Comparison of ENCODE assay signal across 8 cellular contexts in the genomic region with DNA sequence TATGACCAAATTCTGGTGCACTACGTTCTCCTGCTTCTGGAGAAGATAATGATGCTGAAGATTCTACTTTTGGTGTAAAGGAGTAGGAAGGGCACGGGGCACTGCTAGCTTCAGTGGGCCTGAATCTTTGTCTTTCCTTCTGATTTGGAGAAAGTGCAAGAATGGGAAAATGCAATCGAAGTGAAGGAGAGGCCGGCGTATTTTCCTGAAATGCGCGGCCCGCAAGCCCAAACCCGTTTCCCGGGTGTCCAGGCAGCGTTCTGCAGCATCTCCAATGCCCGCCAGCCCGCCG. TPM values are rescaled to one million over a fixed set of nuclear protein-coding genes. Genes with fewer than 3 reads are reported as not detected.
DNase-seq lines count a peak whose midpoint lies in the region; ATAC-seq and TF ChIP-seq lines count a peak whose summit lies in the region.

No MANE protein-coding gene starts in this region.

- ATAC-seq in activated CD8-positive, alpha-beta T cell treated with anti-CD3 and anti-CD28 coated beads for 36 hours, result no peak
- ATAC-seq in stimulated activated naive B cell treated with anti-CD40 and anti-IgM and Interleukin-4, amounts not matched to agents 10 μg/mL and 1 μg/mL and 100 μg/mL, for 72 hours (replicated peaks), result peak in 1 of 2 donors; percentile 8

- H3K27me3 Mint-ChIP-seq in activated CD8-positive, alpha-beta T cell treated with anti-CD3 and anti-CD28 coated beads for 36 hours, result no peaks in the 10 kb centered on the region
- H3K27me3 Mint-ChIP-seq in stimulated activated naive B cell treated with anti-CD40 and anti-IgM and Interleukin-4, amounts not matched to agents 10 μg/mL and 1 μg/mL and 100 μg/mL, for 72 hours, result no peaks in the 10 kb centered on the region

- H3K36me3 ChIP-seq in iPS-15b (ENCODE audit: control insufficient read depth, insufficient read depth, low read length), result no peaks in the 10 kb centered on the region

- H3K9ac ChIP-seq in iPS-15b (ENCODE audit: low read depth, low read length), result no peak overlapping the region

- H3K4me1 ChIP-seq in iPS-15b (ENCODE audit: control insufficient read depth, insufficient read depth, low read length), result peaks cover 2% of the 10 kb centered on the region

- CTCF ChIA-PET in activated CD8-positive, alpha-beta T cell treated with anti-CD3 and anti-CD28 coated beads for 36 hours (lab: Charles Lee), result no interaction called here

- peak overlapping the region; percentile 100 for H3K4me3 Mint-ChIP-seq in activated CD8-positive, alpha-beta T cell treated with anti-CD3 and anti-CD28 coated beads for 36 hours
- H3K4me3 Mint-ChIP-seq in stimulated activated naive B cell treated with anti-CD40 and anti-IgM and Interleukin-4, amounts not matched to agents 10 μg/mL and 1 μg/mL and 100 μg/mL, for 72 hours, result peak overlapping the region; percentile 84 to 99

- peak; percentile 29 for DNase-seq in DMS53 (lab: John Stamatoyannopoulos, UW)
- DNase-seq in DMS53 treated with DMSO at 0.1 percent for 48 hours (lab: John Stamatoyannopoulos, UW; ENCODE audit: unreplicated experiment), result no peak
- no peak for DNase-seq in activated CD8-positive, alpha-beta T cell treated with anti-CD3 and anti-CD28 coated beads for 36 hours
- DNase-seq in stimulated activated naive B cell treated with anti-CD40 and anti-IgM and Interleukin-4, amounts not matched to agents 10 μg/mL and 1 μg/mL and 100 μg/mL, for 72 hours, result no peak
- no peak for DNase-seq in germinal center (ENCODE audit: low spot score)
- DNase-seq in D341Med (ENCODE audit: low spot score), result no peak
- no peak for DNase-seq in globus pallidus (ENCODE audit: low spot score)

- no peaks in the 10 kb centered on the region for H3K27me3 ChIP-seq in iPS-15b (ENCODE audit: control insufficient read depth, insufficient read depth, low read length)

- peaks cover 19% of the 10 kb centered on the region for H3K36me3 Mint-ChIP-seq in activated CD8-positive, alpha-beta T cell treated with anti-CD3 and anti-CD28 coated beads for 36 hours (ENCODE audit: low read depth)
- H3K36me3 Mint-ChIP-seq in stimulated activated naive B cell treated with anti-CD40 and anti-IgM and Interleukin-4, amounts not matched to agents 10 μg/mL and 1 μg/mL and 100 μg/mL, for 72 hours, result peaks cover 8 to 20% of the 10 kb centered on the region in 2 donors

- POLR2A ChIA-PET in activated CD8-positive, alpha-beta T cell treated with anti-CD3 and anti-CD28 coated beads for 36 hours (lab: Charles Lee), result interaction anchor here (1.2 to 1.8 kb wide), 4 partner anchors 8 to 59 kb away, joined by 3 to 6 read pairs (median 4); a partner anchor contains a TSS

- no peaks in the 10 kb centered on the region for H3K9me3 ChIP-seq in iPS-15b (ENCODE audit: control insufficient read depth, insufficient read depth, low read length)

- peak overlapping the region; percentile 88 for H3K27ac Mint-ChIP-seq in activated CD8-positive, alpha-beta T cell treated with anti-CD3 and anti-CD28 coated beads for 36 hours
- H3K27ac Mint-ChIP-seq in stimulated activated naive B cell treated with anti-CD40 and anti-IgM and Interleukin-4, amounts not matched to agents 10 μg/mL and 1 μg/mL and 100 μg/mL, for 72 hours, result peak overlapping the region; percentile 93

- TF ChIP-seq CTCF in activated CD8-positive, alpha-beta T cell treated with anti-CD3 and anti-CD28 coated beads for 36 hours (IDR thresholded peaks at IDR 0.05), result no peak

- no peaks in the 10 kb centered on the region for H3K9me3 Mint-ChIP-seq in activated CD8-positive, alpha-beta T cell treated with anti-CD3 and anti-CD28 coated beads for 36 hours
- no peaks in the 10 kb centered on the region for H3K9me3 Mint-ChIP-seq in stimulated activated naive B cell treated with anti-CD40 and anti-IgM and Interleukin-4, amounts not matched to agents 10 μg/mL and 1 μg/mL and 100 μg/mL, for 72 hours

- H3K4me3 ChIP-seq in iPS-15b (ENCODE audit: low read depth, low read length), result peak overlapping the region; percentile 65

- intact Hi-C loops in activated CD8-positive, alpha-beta T cell treated with anti-CD3 and anti-CD28 coated beads for 36 hours (cut with micrococcal nuclease), result no loop called here

- peaks cover 27% of the 10 kb centered on the region for H3K4me1 Mint-ChIP-seq in activated CD8-positive, alpha-beta T cell treated with anti-CD3 and anti-CD28 coated beads for 36 hours (ENCODE audit: low read depth)
- H3K4me1 Mint-ChIP-seq in stimulated activated naive B cell treated with anti-CD40 and anti-IgM and Interleukin-4, amounts not matched to agents 10 μg/mL and 1 μg/mL and 100 μg/mL, for 72 hours, result peaks cover 26 to 39% of the 10 kb centered on the region in 2 donors

RNA-seq across cellular contexts. Expression of a gene that starts 0.4 kb away (rescaled TPM):
- 100 to 1,000 TPM in 1 of 2 experiments, 10 to 100 TPM in 1; 97.6 to 103 TPM for total RNA-seq in activated CD8-positive, alpha-beta T cell treated with anti-CD3 and anti-CD28 coated beads for 36 hours

RNA-seq across cellular contexts. Expression of a gene that starts 6.7 kb away (rescaled TPM):
- 10 to 100 TPM; 55.7 to 56.0 TPM for total RNA-seq in activated CD8-positive, alpha-beta T cell treated with anti-CD3 and anti-CD28 coated beads for 36 hours
